ENCODE assay signal across 18 cellular contexts in the genomic region with DNA sequence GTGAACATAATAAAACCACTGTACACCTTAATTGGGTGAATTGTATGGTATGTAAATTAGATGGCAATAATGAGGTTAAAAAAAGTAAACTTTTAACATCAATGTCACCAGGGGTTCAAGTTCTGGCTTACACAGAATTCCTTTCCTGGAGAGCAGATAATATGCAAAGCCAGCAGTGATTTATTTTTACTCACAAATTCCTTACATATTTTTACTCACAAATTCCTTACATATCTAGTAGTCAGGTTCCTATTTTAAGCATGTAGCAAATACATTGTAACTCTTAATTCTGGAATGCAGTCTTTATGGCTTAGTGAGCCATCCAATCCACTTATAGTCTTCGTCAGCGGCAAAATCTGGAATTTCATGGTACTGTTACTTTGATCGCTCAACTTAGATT. TPM values are rescaled to one million over a fixed set of nuclear protein-coding genes. Genes with fewer than 3 reads are reported as not detected.
DNase-seq lines count a peak whose midpoint lies in the region; ATAC-seq, FAIRE-seq and TF ChIP-seq lines count a peak whose summit lies in the region.
"Had no signal": no experiment of that assay in that cellular context is flagged by ENCODE, and none has a peak within 500 bp of the region (broad histone marks: within the 10 kb centered on the region; RNA-seq: fewer than 3 reads in every experiment).

No MANE protein-coding gene starts in this region.

- H3K4me1 ChIP-seq in A549, result peaks cover 10% of the 10 kb centered on the region; the same call in 2 of the 3 replicates
- peaks cover 15 to 23% of the 10 kb centered on the region in 2 experiments for H3K4me1 ChIP-seq in HCT116 (ENCODE audit: control insufficient read depth in 1 of 2, insufficient read depth in 2 of 2, low read length in 2 of 2)
- H3K4me1 ChIP-seq: uterus had no signal

- TF ChIP-seq RAD21 in A549 (conservative IDR thresholded peaks at IDR 0.05 in 1 of 2, IDR thresholded peaks at IDR 0.05 in 1 of 2) (no peak), HCT116 (IDR thresholded peaks at IDR 0.05; ENCODE audit: low read depth) (no peak)

- intact Hi-C loops in HCT116 (cut with micrococcal nuclease), result no loop called here

- no peaks in the 10 kb centered on the region for H3K36me3 ChIP-seq in HCT116 (ENCODE audit: control insufficient read depth in 1 of 2, insufficient read depth in 2 of 2, low read length in 2 of 2)
- H3K36me3 ChIP-seq: uterus had no signal

- TF ChIP-seq POLR2A in A549 (IDR thresholded peaks at IDR 0.05; ENCODE audit: low read length), result no peak
- TF ChIP-seq POLR2A in HCT116 (IDR thresholded peaks at IDR 0.05; ENCODE audit: borderline replicate concordance, extremely low read depth, insufficient read depth, insufficient read length), result no peak

- no peaks in the 10 kb centered on the region for H3K36me3 Mint-ChIP-seq in glutamatergic neuron (ENCODE audit: unreplicated experiment)

- no peak overlapping the region for H2AFZ ChIP-seq in HCT116 (ENCODE audit: low read depth, low read length, poor library complexity, severe bottlenecking)

- 55% methylated on average over 3 of the region's 3 CpGs for WGBS in A549 (ENCODE audit: missing lambda C conversion rate)

- no peak for FAIRE-seq in A549 (lab: Jason Lieb, UNC)

- peaks cover 15% of the 10 kb centered on the region for H3K4me1 Mint-ChIP-seq in glutamatergic neuron (ENCODE audit: low read depth, unreplicated experiment)

- no peaks in the 10 kb centered on the region for H3K9me2 ChIP-seq in HCT116 (ENCODE audit: insufficient read depth)

- H3K4me3 ChIP-seq in A549, result peak overlapping the region; percentile 39; the same call in 2 of the 3 replicates
- no peak overlapping the region for H3K4me3 ChIP-seq in HCT116 (replicated peaks in 1 of 2; ENCODE audit: low read depth in 1 of 2, low read length in 2 of 2)

- H3K27me3 ChIP-seq in HCT116 (ENCODE audit: insufficient read depth, low read length), result no peaks in the 10 kb centered on the region
- H3K27me3 ChIP-seq: heart left ventricle, uterus had no signal

- POLR2A ChIA-PET in A549 (lab: Yijun Ruan, JAX), result no interaction called here
- POLR2A ChIA-PET in HCT116 (lab: Charles Lee), result no interaction called here

- CTCF ChIA-PET in A549 (lab: Yijun Ruan, JAX), result interaction anchor here (2.5 kb wide), 1 partner anchor 82 kb away, joined by 6 read pairs; no protein-coding TSS in a partner anchor
- CTCF ChIA-PET in HCT116 (lab: Charles Lee), result no interaction called here

- no peaks in the 10 kb centered on the region for H3K27me3 Mint-ChIP-seq in glutamatergic neuron (ENCODE audit: unreplicated experiment)
- H3K27me3 Mint-ChIP-seq: B cell had no signal

- H3K27ac Mint-ChIP-seq in glutamatergic neuron (ENCODE audit: unreplicated experiment), result peak overlapping the region; percentile 70

- H3K79me2 ChIP-seq in HCT116 (ENCODE audit: insufficient read depth, low read length), result peaks cover 34% of the 10 kb centered on the region

- BruUV-seq in HCT116 (replicated peaks; lab: Mats Ljungman, UMichigan), result no TSS peak

- peaks cover 8% of the 10 kb centered on the region for H3K9me3 Mint-ChIP-seq in glutamatergic neuron (ENCODE audit: unreplicated experiment)

- H3K9ac ChIP-seq in HCT116 (ENCODE audit: low read length), result no peak overlapping the region

- DNase-seq in A549 (ENCODE audit: low read depth in 1 of 2, low spot score in 1 of 2) (peak in 1 of 2 experiments; percentile 5), HCT116 (ENCODE audit: low read depth, low spot score) (no peak), SW480 (ENCODE audit: low spot score) (peak; percentile 16), glutamatergic neuron (no peak), inferior parietal cortex (ENCODE audit: extremely low spot score) (no peak), NCI-H526 (lab: John Stamatoyannopoulos, UW) (no peak)
- DNase-seq: amniotic stem cell; DND-41; effector CD4-positive, alpha-beta T cell; heart left ventricle; lower lobe of right lung; NCI-H1694; NCI-H69; occipital lobe; uterus had no signal

- TF ChIP-seq CTCF in A549 (IDR thresholded peaks at IDR 0.05), result no peak
- TF ChIP-seq CTCF in HCT116 (IDR thresholded peaks at IDR 0.05 in 2 of 3, conservative IDR thresholded peaks at IDR 0.05 in 1 of 3; ENCODE audit: borderline replicate concordance in 1 of 3, insufficient read depth in 1 of 3, low read depth in 2 of 3, low read length in 2 of 3), result no peak
- no peak for TF ChIP-seq CTCF in glutamatergic neuron (IDR thresholded peaks at IDR 0.05; ENCODE audit: partially characterized antibody, unreplicated experiment)

- no peak overlapping the region for H3K4me3 Mint-ChIP-seq in glutamatergic neuron (ENCODE audit: unreplicated experiment)

- H3K27ac ChIP-seq in A549 (peak overlapping the region in 1 of 2 experiments; percentile 91; a peak in 2 of 6 replicates), HCT116 (ENCODE audit: low read depth, low read length) (no peak overlapping the region)

- TF ChIP-seq EP300 in A549 (IDR thresholded peaks at IDR 0.05), result no peak

- H4K20me1 ChIP-seq in HCT116 (ENCODE audit: insufficient read depth), result no peaks in the 10 kb centered on the region

- no peaks in the 10 kb centered on the region for H3K9me3 ChIP-seq in A549
- H3K9me3 ChIP-seq in HCT116 (ENCODE audit: control insufficient read depth in 1 of 2, insufficient read depth in 1 of 2, low read depth in 1 of 2, low read length in 2 of 2), result no peaks in the 10 kb centered on the region
- H3K9me3 ChIP-seq: heart left ventricle, lower lobe of right lung, uterus had no signal

- ATAC-seq in A549 (no peak), HCT116 (no peak), esophagus mucosa (no peak), HG02588 (IDR thresholded peaks at IDR 0.05; ENCODE audit: unreplicated experiment) (no peak)
- ATAC-seq: heart left ventricle, lower lobe of right lung had no signal

- RAD21 ChIA-PET in HCT116 (lab: Charles Lee; ENCODE audit: low non-redundant PET in 1 of 2, low total read pairs in 2 of 2, uncharacterized antibody in 2 of 2, unreplicated experiment in 2 of 2), result no interaction called here

- peak overlapping the region; percentile 91 for H3K4me2 ChIP-seq in A549
- peak overlapping the region; percentile 28 for H3K4me2 ChIP-seq in HCT116 (ENCODE audit: low read length)

TF ChIP-seq in A549, 52 proteins besides CTCF, POLR2A, EP300 and RAD21 (continues in another document):
- no peak for TF ChIP-seq CEBPB (IDR thresholded peaks at IDR 0.05)
- TF ChIP-seq KDM1A (IDR thresholded peaks at IDR 0.05; ENCODE audit: low read depth), result no peak
- TF ChIP-seq NPAS2 (CRISPR knock-in tag; IDR thresholded peaks at IDR 0.05; ENCODE audit: borderline replicate concordance), result no peak
- no peak for TF ChIP-seq EHMT2 (IDR thresholded peaks at IDR 0.05; ENCODE audit: low read depth)
- TF ChIP-seq, protein P1, sequence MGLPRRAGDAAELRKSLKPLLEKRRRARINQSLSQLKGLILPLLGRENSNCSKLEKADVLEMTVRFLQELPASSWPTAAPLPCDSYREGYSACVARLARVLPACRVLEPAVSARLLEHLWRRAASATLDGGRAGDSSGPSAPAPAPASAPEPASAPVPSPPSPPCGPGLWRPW (IDR thresholded peaks at IDR 0.05), result no peak
- TF ChIP-seq TFCP2L1 (CRISPR knock-in tag; IDR thresholded peaks at IDR 0.05), result no peak
- no peak for TF ChIP-seq ZNF302 (CRISPR knock-in tag; IDR thresholded peaks at IDR 0.05)
- TF ChIP-seq CBX8 (IDR thresholded peaks at IDR 0.05), result no peak
- no peak for TF ChIP-seq RARB (CRISPR knock-in tag; IDR thresholded peaks at IDR 0.05)

TF ChIP-seq in HCT116, 20 proteins besides CTCF, POLR2A, EP300 and RAD21:
- TF ChIP-seq EZH2phosphoT487 (IDR thresholded peaks at IDR 0.05; ENCODE audit: borderline replicate concordance) (no peak), TCF7L2 (IDR thresholded peaks at IDR 0.05; ENCODE audit: borderline replicate concordance, extremely low read depth, insufficient read depth, insufficient read length) (no peak), EGR1 (IDR thresholded peaks at IDR 0.05; ENCODE audit: low read depth) (no peak), MAX (IDR thresholded peaks at IDR 0.05) (no peak), SRF (IDR thresholded peaks at IDR 0.05; ENCODE audit: low read depth) (no peak), POLR2AphosphoS5 (IDR thresholded peaks at IDR 0.05; ENCODE audit: low read depth, low read length) (no peak), JUND (IDR thresholded peaks at IDR 0.05) (no peak), EZH2 (IDR thresholded peaks at IDR 0.05) (no peak), SP1 (IDR thresholded peaks at IDR 0.05; ENCODE audit: low read depth) (no peak)

RNA-seq across cellular contexts. Expression of gene UBE4B, which starts 1.3 kb away (rescaled TPM):
- polyA plus RNA-seq in A549 (2011; rRNA removed) (13.5 and 19.5 TPM in 2 replicates), A549 (2017; fragmentation: RNase III; extraction: RNeasy Plus Mini Kit Qiagen cat#74134 plus additional on column Dnase treatment) (14.8 to 15.7 TPM (median 15.1 TPM) in 3 replicates)
- polyA plus RNA-seq in A549 (2012; cell fraction: cytosol; rRNA removed), result 9.4 and 10.0 TPM in 2 replicates
- 18.4 and 25.8 TPM in 2 replicates for polyA plus RNA-seq in A549 (2012; cell fraction: nucleus; rRNA removed)
- polyA minus RNA-seq in A549 (2011; rRNA and poly(A)+ RNA removed), result 14.9 and 16.4 TPM in 2 replicates
- total RNA-seq in HCT116 (2021; ENCODE audit: unreplicated experiment) (44.7 TPM), glutamatergic neuron (ENCODE audit: unreplicated experiment) (94.1 TPM), esophagus mucosa (38.1 TPM)
- polyA plus RNA-seq in HCT116 (2012), result 15.7 and 20.5 TPM in 2 replicates

RNA-seq across cellular contexts. Expression of gene RBP7, which starts 34.4 kb away (rescaled TPM):
- polyA plus RNA-seq in A549 (2011; rRNA removed) (2.4 and 3.2 TPM in 2 replicates), A549 (2017; fragmentation: RNase III; extraction: RNeasy Plus Mini Kit Qiagen cat#74134 plus additional on column Dnase treatment) (3.1 to 3.8 TPM (median 3.5 TPM) in 3 replicates)
- 2.1 and 2.3 TPM in 2 replicates for polyA plus RNA-seq in A549 (2012; cell fraction: cytosol; rRNA removed)
- polyA plus RNA-seq in A549 (2012; cell fraction: nucleus; rRNA removed), result 0.78 and 1.6 TPM in 2 replicates
- polyA minus RNA-seq in A549 (2011; rRNA and poly(A)+ RNA removed), result 1.1 and 1.4 TPM in 2 replicates
- total RNA-seq in HCT116 (2021; ENCODE audit: unreplicated experiment) (45.6 TPM), glutamatergic neuron (ENCODE audit: unreplicated experiment) (not detected), esophagus mucosa (13.4 TPM)
- 55.5 and 65.6 TPM in 2 replicates for polyA plus RNA-seq in HCT116 (2012)
- total RNA-seq: B cell, occipital lobe had no signal
